ENCODE assay signal across 17 cellular contexts in genomic region chr11:34166806-34167740, GRCh38.
DNase-seq lines count a peak whose midpoint lies in the region; ATAC-seq and TF ChIP-seq lines count a peak whose summit lies in the region.
"Had no signal": no experiment of that assay in that cellular context is flagged by ENCODE, and none has a peak within 500 bp of the region (broad histone marks: within the 10 kb centered on the region; RNA-seq: fewer than 3 reads in every experiment).

No MANE protein-coding gene starts in this region.

- H3K9me2 ChIP-seq in PC-3 (replicated peaks; ENCODE audit: low read length) (no peaks in the 10 kb centered on the region), MM.1S (replicated peaks; ENCODE audit: insufficient read depth, low read length) (no peaks in the 10 kb centered on the region)

- no peaks in the 10 kb centered on the region for H3K27me3 ChIP-seq in PC-3 (ENCODE audit: low read length)
- no peaks in the 10 kb centered on the region for H3K27me3 ChIP-seq in MM.1S (replicated peaks; ENCODE audit: insufficient read depth, low read length)

- no peak for TF ChIP-seq CTCF in 22Rv1 (IDR thresholded peaks at IDR 0.05)
- no peak for TF ChIP-seq CTCF in PC-3 (conservative IDR thresholded peaks at IDR 0.05; ENCODE audit: low read depth, low read length)
- TF ChIP-seq CTCF in MM.1S (IDR thresholded peaks at IDR 0.05; ENCODE audit: low read length): no peak

- H3K9ac ChIP-seq in PC-3 (ENCODE audit: low read length) (no peak overlapping the region), MM.1S (ENCODE audit: low read length) (no peak overlapping the region)

- H3K9me3 ChIP-seq in PC-3 (ENCODE audit: low read length): no peaks in the 10 kb centered on the region
- H3K9me3 ChIP-seq in MM.1S (replicated peaks; ENCODE audit: insufficient read depth, low read length): no peaks in the 10 kb centered on the region
- H3K9me3 ChIP-seq: HAP-1 had no signal

- H2AFZ ChIP-seq in PC-3 (ENCODE audit: low read length) (no peak overlapping the region), MM.1S (ENCODE audit: low read length) (no peak overlapping the region)
- H2AFZ ChIP-seq: GM23338 had no signal

- ATAC-seq in PC-3 (no peak), GM18907 (IDR thresholded peaks at IDR 0.05; ENCODE audit: unreplicated experiment) (no peak)
- no peak for ATAC-seq in stimulated activated effector memory CD8-positive, alpha-beta T cell treated with anti-CD3 and anti-CD28 coated beads, Interleukin-12 subunit alpha, Interleukin-12 subunit beta, amount 100 ng/mL, for 72 hours
- ATAC-seq: Right ventricle myocardium inferior had no signal

- CTCF ChIA-PET in PC-3 (lab: Charles Lee): no interaction called here

- H3K27ac ChIP-seq in 22Rv1 (peak overlapping the region; percentile 68), PC-3 (ENCODE audit: low read length) (peak overlapping the region; percentile 86), epithelial cell of prostate (peak overlapping the region; percentile 37), MM.1S (ENCODE audit: low read length) (no peak overlapping the region)

- peak overlapping the region; percentile 13 for H3K27ac Mint-ChIP-seq in stimulated activated effector memory CD8-positive, alpha-beta T cell treated with anti-CD3 and anti-CD28 coated beads, Interleukin-12 subunit alpha, Interleukin-12 subunit beta, amount 100 ng/mL, for 72 hours
- H3K27ac Mint-ChIP-seq: GM23338 had no signal

- H3K9me3 Mint-ChIP-seq in stimulated activated effector memory CD8-positive, alpha-beta T cell treated with anti-CD3 and anti-CD28 coated beads, Interleukin-12 subunit alpha, Interleukin-12 subunit beta, amount 100 ng/mL, for 72 hours: no peaks in the 10 kb centered on the region
- H3K9me3 Mint-ChIP-seq: GM23338 had no signal

- H3K4me1 Mint-ChIP-seq in stimulated activated effector memory CD8-positive, alpha-beta T cell treated with anti-CD3 and anti-CD28 coated beads, Interleukin-12 subunit alpha, Interleukin-12 subunit beta, amount 100 ng/mL, for 72 hours: peaks cover under 1% of the 10 kb centered on the region

- POLR2A ChIA-PET in PC-3 (lab: Charles Lee; ENCODE audit: unreplicated experiment): no interaction called here

- H3K4me2 ChIP-seq in PC-3 (ENCODE audit: low read length) (peak overlapping the region; percentile 73), MM.1S (ENCODE audit: low read depth, low read length) (no peak overlapping the region)
- H3K4me2 ChIP-seq: GM23338 had no signal

- H3K79me2 ChIP-seq in PC-3 (ENCODE audit: low read length) (no peaks in the 10 kb centered on the region), MM.1S (ENCODE audit: low read length) (no peaks in the 10 kb centered on the region)

- H3F3A ChIP-seq in PC-3 (ENCODE audit: low read length, unreplicated experiment) (no peaks in the 10 kb centered on the region), MM.1S (ENCODE audit: insufficient read depth, low read length) (no peaks in the 10 kb centered on the region)

- intact Hi-C loops in PC-3 (cut with micrococcal nuclease): no loop called here

- no peaks in the 10 kb centered on the region for H3K36me3 ChIP-seq in PC-3 (ENCODE audit: low read depth, low read length)
- H3K36me3 ChIP-seq in MM.1S (replicated peaks; ENCODE audit: insufficient read depth, low read length): no peaks in the 10 kb centered on the region
- H3K36me3 ChIP-seq: HAP-1 had no signal

- no peaks in the 10 kb centered on the region for H4K20me1 ChIP-seq in PC-3 (ENCODE audit: low read length)
- H4K20me1 ChIP-seq in MM.1S (ENCODE audit: insufficient read depth, low read length): no peaks in the 10 kb centered on the region

- no TSS peak for BruUV-seq in PC-3 (replicated peaks; lab: Mats Ljungman, UMichigan)

- H3K4me1 ChIP-seq in PC-3 (ENCODE audit: insufficient read depth, low read length) (peaks cover 29% of the 10 kb centered on the region), MM.1S (ENCODE audit: low read length) (no peaks in the 10 kb centered on the region)
- H3K4me1 ChIP-seq: HAP-1 had no signal

- DNase-seq in PC-3: no peak
- no peak for DNase-seq in epithelial cell of prostate (ENCODE audit: low read depth, low spot score)
- no peak for DNase-seq in stimulated activated effector memory CD8-positive, alpha-beta T cell treated with anti-CD3 and anti-CD28 coated beads, Interleukin-12 subunit alpha, Interleukin-12 subunit beta, amount 100 ng/mL, for 72 hours (ENCODE audit: low spot score in 2 of 2)
- no peak for DNase-seq in UCSD-AML1 (lab: John Stamatoyannopoulos, UW; ENCODE audit: unreplicated experiment)
- no peak for DNase-seq in MM.1S
- DNase-seq: DMS79, NCI-H1694, NCI-H2081, NCI-H2171, NCI-H345, NCI-H524 treated with DMSO at 0.1 percent for 48 hours, SW 1271 had no signal

- no peak overlapping the region for H3K4me3 Mint-ChIP-seq in stimulated activated effector memory CD8-positive, alpha-beta T cell treated with anti-CD3 and anti-CD28 coated beads, Interleukin-12 subunit alpha, Interleukin-12 subunit beta, amount 100 ng/mL, for 72 hours
- H3K4me3 Mint-ChIP-seq: GM23338 had no signal

- H3K4me3 ChIP-seq in PC-3 (ENCODE audit: low read length) (no peak overlapping the region), MM.1S (ENCODE audit: low read length) (no peak overlapping the region)
- H3K4me3 ChIP-seq: GM23338, HAP-1 had no signal

- H3K36me3 Mint-ChIP-seq in stimulated activated effector memory CD8-positive, alpha-beta T cell treated with anti-CD3 and anti-CD28 coated beads, Interleukin-12 subunit alpha, Interleukin-12 subunit beta, amount 100 ng/mL, for 72 hours: no peaks in the 10 kb centered on the region
